ENCODE assay signal across 8 cellular contexts in the genomic region with DNA sequence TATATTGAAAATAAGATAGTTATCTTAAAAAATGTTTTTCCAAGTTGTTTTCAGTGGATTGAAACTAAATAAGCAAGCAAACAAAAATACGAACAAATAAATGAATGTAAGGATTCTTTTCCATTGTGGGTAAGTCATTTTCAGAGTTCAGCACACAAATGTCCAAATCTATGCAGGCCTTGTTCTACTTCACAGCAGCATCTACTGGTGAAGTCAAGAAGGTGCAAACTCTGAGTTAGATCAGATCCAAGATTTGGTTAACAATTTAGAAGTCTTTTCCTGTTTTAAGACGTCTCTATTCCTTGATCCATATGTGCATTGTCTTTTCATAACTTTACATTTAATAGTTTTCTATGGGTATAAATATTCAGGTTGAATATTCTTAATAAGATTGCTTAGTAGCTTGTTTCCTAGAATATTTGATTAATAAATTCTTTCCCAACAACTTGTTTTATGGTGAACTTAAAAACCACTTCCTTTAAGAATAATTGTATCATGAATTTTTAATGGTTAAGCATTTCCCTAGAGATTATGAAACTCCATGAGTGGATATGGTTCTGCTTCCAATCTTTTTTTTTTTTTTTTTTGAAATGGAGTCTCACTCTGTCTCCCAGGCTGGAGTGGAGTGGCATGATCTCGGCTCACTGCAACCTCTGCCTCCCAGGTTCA. TPM values are rescaled to one million over a fixed set of nuclear protein-coding genes. Genes with fewer than 3 reads are reported as not detected.
DNase-seq lines count a peak whose midpoint lies in the region; ATAC-seq and TF ChIP-seq lines count a peak whose summit lies in the region.

No MANE protein-coding gene starts in this region.

- CTCF ChIA-PET in IMR-90 (lab: Yijun Ruan, JAX) = interaction anchor here (0.6 to 0.9 kb wide), 2 partner anchors 39 to 320 kb away, joined by 3 to 7 read pairs; no protein-coding TSS in a partner anchor
- CTCF ChIA-PET in GM10248 (lab: Yijun Ruan, JAX) = interaction anchor here (1.3 kb wide), 1 partner anchor 14 kb away, joined by 3 read pairs; no protein-coding TSS in a partner anchor

- H3K36me3 Mint-ChIP-seq in activated T-cell treated with anti-CD3 and anti-CD28 coated beads, Interleukin-2, amount 50 U/mL, for 4 hours (ENCODE audit: insufficient read depth) = no peaks in the 10 kb centered on the region
- H3K36me3 Mint-ChIP-seq in natural killer cell = no peaks in the 10 kb centered on the region

- H3K4me1 Mint-ChIP-seq in activated T-cell treated with anti-CD3 and anti-CD28 coated beads, Interleukin-2, amount 50 U/mL, for 4 hours (ENCODE audit: low read depth) = no peaks in the 10 kb centered on the region
- H3K4me1 Mint-ChIP-seq in natural killer cell = no peaks in the 10 kb centered on the region

- H3K14ac ChIP-seq in IMR-90 (replicated peaks; ENCODE audit: low read depth, low read length) = no peak overlapping the region

- H2BK5ac ChIP-seq in IMR-90 (ENCODE audit: low read depth, low read length, poor library complexity, severe bottlenecking) = no peak overlapping the region

- no peaks in the 10 kb centered on the region for H3K9me3 Mint-ChIP-seq in activated T-cell treated with anti-CD3 and anti-CD28 coated beads, Interleukin-2, amount 50 U/mL, for 4 hours
- H3K9me3 Mint-ChIP-seq in natural killer cell = no peaks in the 10 kb centered on the region

- BruUV-seq in IMR-90 (replicated peaks; lab: Mats Ljungman, UMichigan) = no TSS peak

- no peaks in the 10 kb centered on the region for H3K27me3 ChIP-seq in IMR-90 (ENCODE audit: control insufficient read depth, insufficient read depth, low read length)
- H3K27me3 ChIP-seq in WERI-Rb-1 (ENCODE audit: insufficient read depth, low read depth, severe bottlenecking) = no peaks in the 10 kb centered on the region

- no peak overlapping the region for H4K91ac ChIP-seq in IMR-90 (ENCODE audit: insufficient read depth, low read depth, low read length)

- in situ Hi-C loops in IMR-90 (cut with MboI; ENCODE audit: low sequenced_read_pairs) = no loop called here

- intact Hi-C loops in IMR-90 (cut with micrococcal nuclease) = loop anchor here (1.0 kb wide), 2 partner anchors 46 to 243 kb away; no protein-coding TSS in a partner anchor
- intact Hi-C loops in natural killer cell (cut with micrococcal nuclease) = no loop called here

- H3K4me3 Mint-ChIP-seq in activated T-cell treated with anti-CD3 and anti-CD28 coated beads, Interleukin-2, amount 50 U/mL, for 4 hours = no peak overlapping the region
- no peak overlapping the region for H3K4me3 Mint-ChIP-seq in natural killer cell

- H2AK5ac ChIP-seq in IMR-90 (ENCODE audit: low read depth, low read length) = no peak overlapping the region

- no peak overlapping the region for H3K23ac ChIP-seq in IMR-90 (ENCODE audit: low read depth, low read length)

- H2AK9ac ChIP-seq in IMR-90 (replicated peaks; ENCODE audit: low read depth, low read length, poor library complexity) = no peak overlapping the region

- TF ChIP-seq CTCF in IMR-90 (conservative IDR thresholded peaks at IDR 0.05; ENCODE audit: low read depth, low read length) = peak; percentile 68
- TF ChIP-seq CTCF in WERI-Rb-1 (IDR thresholded peaks at IDR 0.05; ENCODE audit: low read depth, low read length) = peak; percentile 51; the same call in 1 of the 2 replicates
- TF ChIP-seq CTCF in natural killer cell (IDR thresholded peaks at IDR 0.05) = no peak
- TF ChIP-seq CTCF in GM10248 (IDR thresholded peaks at IDR 0.05; ENCODE audit: control extremely low read depth, extremely low read depth, low read depth, missing control alignments) = no peak

- no peak overlapping the region for H3K18ac ChIP-seq in IMR-90 (ENCODE audit: low read depth, low read length)

- H2AFZ ChIP-seq in IMR-90 (replicated peaks; ENCODE audit: low read length, poor library complexity) = no peak overlapping the region

- no peak overlapping the region for H4K5ac ChIP-seq in IMR-90 (ENCODE audit: low read depth, low read length)

- H3K9ac ChIP-seq in IMR-90 (ENCODE audit: low read depth, low read length) = no peak overlapping the region

- H3K27ac Mint-ChIP-seq in natural killer cell = no peak overlapping the region

- H3K27me3 Mint-ChIP-seq in activated T-cell treated with anti-CD3 and anti-CD28 coated beads, Interleukin-2, amount 50 U/mL, for 4 hours (ENCODE audit: low read depth) = peaks cover 8% of the 10 kb centered on the region
- no peaks in the 10 kb centered on the region for H3K27me3 Mint-ChIP-seq in natural killer cell (ENCODE audit: low read depth in 2 of 2)

- H3K9me3 ChIP-seq in IMR-90 (ENCODE audit: control insufficient read depth, insufficient read depth, low read length) (no peaks in the 10 kb centered on the region), WERI-Rb-1 (ENCODE audit: severe bottlenecking) (no peaks in the 10 kb centered on the region)

- no peak overlapping the region for H3K4ac ChIP-seq in IMR-90 (ENCODE audit: low read depth, low read length)

- no peak overlapping the region for H3K4me2 ChIP-seq in IMR-90 (ENCODE audit: low read depth, low read length)

- POLR2A ChIA-PET in IMR-90 (lab: Charles Lee; ENCODE audit: unreplicated experiment) (no interaction called here), GM10248 (lab: Yijun Ruan, JAX) (no interaction called here)

- peak; percentile 73 for TF ChIP-seq RAD21 in IMR-90 (IDR thresholded peaks at IDR 0.05; ENCODE audit: low read length)

- no peaks in the 10 kb centered on the region for H3K9me1 ChIP-seq in IMR-90 (ENCODE audit: insufficient read depth, low read length)

- dilution Hi-C loops in IMR-90 (cut with HindIII; ENCODE audit: low sequenced_read_pairs, unreplicated experiment) = no loop called here

- no CpG with 5 or more reads among the region's 3 CpGs for WGBS in IMR-90 (ENCODE audit: extremely low coverage in 2 of 2, insufficient read length in 1 of 2), 2 experiments

- peaks cover 10% of the 10 kb centered on the region for H3K4me1 ChIP-seq in IMR-90 (ENCODE audit: control insufficient read depth, insufficient read depth, low read length)

- no peak overlapping the region for H4K8ac ChIP-seq in IMR-90 (ENCODE audit: low read depth in 2 of 2, low read length in 2 of 2)

- H3K4me3 ChIP-seq in IMR-90 (ENCODE audit: insufficient read depth, low read depth, low read length) (no peak overlapping the region), WERI-Rb-1 (ENCODE audit: low read depth, low read length) (no peak overlapping the region)

- DNase-seq in AML-193 (lab: John Stamatoyannopoulos, UW) = peak; percentile 71 to 80
- DNase-seq in IMR-90 = peak; percentile 70
- DNase-seq in WERI-Rb-1 = no peak
- peak; percentile 48 for DNase-seq in kidney tubule cell (ENCODE audit: low spot score)
- DNase-seq in activated T-cell treated with anti-CD3 and anti-CD28 coated beads, Interleukin-2, amount 50 U/mL, for 4 hours = no peak
- no peak for DNase-seq in natural killer cell
- DNase-seq in stimulated activated CD4-positive, alpha-beta T cell treated with anti-CD3 and anti-CD28 coated beads, Interleukin-2, amount 100 ng/mL, for 24 hours = no peak
- no peak for DNase-seq in GM10248 (ENCODE audit: extremely low spot score)

- H3K56ac ChIP-seq in IMR-90 (ENCODE audit: extremely low read depth, insufficient read depth, low read length) = no peak overlapping the region

- no peak overlapping the region for H2BK20ac ChIP-seq in IMR-90 (ENCODE audit: low read depth, low read length)

- H3K27ac ChIP-seq in IMR-90 (ENCODE audit: insufficient read depth, low read length) (no peak overlapping the region), WERI-Rb-1 (no peak overlapping the region)

- peaks cover 0 to 10% of the 10 kb centered on the region in 2 experiments; a peak in 1 of 4 replicates for H3K79me1 ChIP-seq in IMR-90 (ENCODE audit: low read depth in 1 of 2, low read length in 2 of 2)

- no peak for TF ChIP-seq POLR2A in IMR-90 (IDR thresholded peaks at IDR 0.05; ENCODE audit: low read depth, low read length)

- H3K36me3 ChIP-seq in IMR-90 (ENCODE audit: control insufficient read depth, insufficient read depth, low read length) = peaks cover 5% of the 10 kb centered on the region
- H3K36me3 ChIP-seq in WERI-Rb-1 = no peaks in the 10 kb centered on the region

- H2BK15ac ChIP-seq in IMR-90 (ENCODE audit: low read depth, low read length) = no peak overlapping the region

- ATAC-seq in IMR-90 (ENCODE audit: low read depth) = peak; percentile 56; the same call in 1 of the 2 replicates
- no peak for ATAC-seq in activated T-cell treated with anti-CD3 and anti-CD28 coated beads, Interleukin-2, amount 50 U/mL, for 4 hours
- ATAC-seq in natural killer cell = no peak

- H2BK120ac ChIP-seq in IMR-90 (ENCODE audit: low read depth, low read length) = no peak overlapping the region

- no peaks in the 10 kb centered on the region for H4K20me1 ChIP-seq in IMR-90 (ENCODE audit: insufficient read depth, low read length)

TF ChIP-seq in IMR-90, 13 proteins besides CTCF, POLR2A, EP300 and RAD21:
- TF ChIP-seq MAFK (IDR thresholded peaks at IDR 0.05; ENCODE audit: low read depth, low read length) (no peak), SMC3 (IDR thresholded peaks at IDR 0.05; ENCODE audit: low read depth, low read length) (peak; percentile 73)

RNA-seq across cellular contexts. Expression of a gene that starts 10.5 kb away (rescaled TPM):
- 96.7 and 97.9 TPM in 2 replicates for total RNA-seq in IMR-90 (2012; rRNA removed)
- 117 and 135 TPM in 2 replicates for polyA plus RNA-seq in IMR-90 (2012; rRNA removed)
- 92.2 and 182 TPM in 2 replicates for polyA plus RNA-seq in IMR-90 (2012; cell fraction: cytosol; rRNA removed)
- 66.5 and 87.9 TPM in 2 replicates for polyA plus RNA-seq in IMR-90 (2012; cell fraction: nucleus; rRNA removed; ENCODE audit: low replicate concordance)
- total RNA-seq in activated T-cell treated with anti-CD3 and anti-CD28 coated beads, Interleukin-2, amount 50 U/mL, for 4 hours = under 1 TPM in 1 of 3 donors, not detected in 2; 0.11 TPM
- 1 to 10 TPM in 2 of 3 donors, under 1 TPM in 1; 0.40 to 5.8 (median 1.4) TPM for total RNA-seq in natural killer cell

RNA-seq across cellular contexts. Expression of a gene that starts 56.1 kb away (rescaled TPM):
- total RNA-seq in IMR-90 (2012; rRNA removed) (99.4 and 130 TPM in 2 replicates), natural killer cell (1 to 10 TPM in 1 of 3 donors, under 1 TPM in 2; 0.41 to 1.3 (median 0.60) TPM)
- 26.0 and 30.5 TPM in 2 replicates for polyA plus RNA-seq in IMR-90 (2012; rRNA removed)
- 6.7 and 7.6 TPM in 2 replicates for polyA plus RNA-seq in IMR-90 (2012; cell fraction: cytosol; rRNA removed)
- polyA plus RNA-seq in IMR-90 (2012; cell fraction: nucleus; rRNA removed; ENCODE audit: low replicate concordance) = 4.5 and 34.9 TPM in 2 replicates
- total RNA-seq in activated T-cell treated with anti-CD3 and anti-CD28 coated beads, Interleukin-2, amount 50 U/mL, for 4 hours = under 1 TPM in 2 of 3 donors, not detected in 1; 0.21 to 0.23 TPM

Comparison
In these comparisons a context has a peak if more than half of its experiments do, and no peak if none do; other contexts are left out.
1. DNase-seq: peak in AML-193 (2 of 2), IMR-90 (single experiment) and kidney tubule cell (single experiment); none in WERI-Rb-1 (single experiment), activated T-cell treated with anti-CD3 and anti-CD28 coated beads, Interleukin-2, amount 50 U/mL, for 4 hours (single experiment), natural killer cell (single experiment), stimulated activated CD4-positive, alpha-beta T cell treated with anti-CD3 and anti-CD28 coated beads, Interleukin-2, amount 100 ng/mL, for 24 hours (0 of 2) and GM10248 (single experiment).
2. CTCF ChIP-seq: peak in IMR-90 (single experiment) and WERI-Rb-1 (single experiment); none in natural killer cell (single experiment) and GM10248 (single experiment).
3. RNA of a gene that starts 10.5 kb away (total RNA-seq): 96.7 to 97.9 TPM in IMR-90; 0.40 to 5.8 TPM in natural killer cell and 0.11 TPM in activated T-cell treated with anti-CD3 and anti-CD28 coated beads, Interleukin-2, amount 50 U/mL, for 4 hours; every median in the first group is over 10 times any median in the second.
4. RNA of a gene that starts 56.1 kb away (total RNA-seq): 99.4 to 130 TPM in IMR-90; 0.41 to 1.3 TPM in natural killer cell and 0.21 to 0.23 TPM in activated T-cell treated with anti-CD3 and anti-CD28 coated beads, Interleukin-2, amount 50 U/mL, for 4 hours; every median in the first group is over 10 times any median in the second.